8 cellular contexts compared by ENCODE assay signal in genomic region chr7:5596046-5596895, GRCh38. TPM values are rescaled to one million over a fixed set of nuclear protein-coding genes. Genes with fewer than 3 reads are reported as not detected.
DNase-seq lines count a peak whose midpoint lies in the region; TF ChIP-seq lines count a peak whose summit lies in the region.

No MANE protein-coding gene starts in this region.

- intact Hi-C loops in Caco-2 (cut with micrococcal nuclease; ENCODE audit: unreplicated experiment) (no loop called here), colonic mucosa (cut with DNase I) (no loop called here), lower leg skin (cut with DNase I; ENCODE audit: low total_unique reads) (no loop called here)

- H3K36me3 ChIP-seq in Caco-2 (ENCODE audit: control insufficient read depth, insufficient read depth, low read length) = no peaks in the 10 kb centered on the region
- H3K36me3 ChIP-seq in colonic mucosa = no peaks in the 10 kb centered on the region

- H3K27me3 Mint-ChIP-seq in Caco-2 (ENCODE audit: insufficient read depth, unreplicated experiment) (no peaks in the 10 kb centered on the region), IgD-negative memory B cell (peaks cover 20% of the 10 kb centered on the region)

- H3K27me3 ChIP-seq in Caco-2 (replicated peaks; ENCODE audit: control insufficient read depth, insufficient read depth, low read length) = no peaks in the 10 kb centered on the region
- H3K27me3 ChIP-seq in colonic mucosa = peaks cover 39% of the 10 kb centered on the region

- TF ChIP-seq CTCF in Caco-2 (IDR thresholded peaks at IDR 0.05; ENCODE audit: insufficient read depth in 1 of 2, low read depth in 1 of 2, low read length in 1 of 2, severe bottlenecking in 1 of 2, unreplicated experiment in 1 of 2) (no peak), colonic mucosa (IDR thresholded peaks at IDR 0.05) (no peak), lower leg skin (IDR thresholded peaks at IDR 0.05) (no peak)

- CTCF ChIA-PET in Caco-2 (lab: Charles Lee) = interaction anchor here (1.2 kb wide), 1 partner anchor 69 kb away, joined by 7 read pairs; no protein-coding TSS in a partner anchor

- H3K9me3 ChIP-seq in Caco-2 = no peaks in the 10 kb centered on the region
- no peaks in the 10 kb centered on the region for H3K9me3 ChIP-seq in colonic mucosa

- H3K36me3 Mint-ChIP-seq in Caco-2 (ENCODE audit: insufficient read depth, unreplicated experiment) = peaks cover 47% of the 10 kb centered on the region
- no peaks in the 10 kb centered on the region for H3K36me3 Mint-ChIP-seq in IgD-negative memory B cell

- no peak for TF ChIP-seq POLR2A in lower leg skin (IDR thresholded peaks at IDR 0.05)

- H3K9me3 Mint-ChIP-seq in Caco-2 (ENCODE audit: unreplicated experiment) (no peaks in the 10 kb centered on the region), IgD-negative memory B cell (no peaks in the 10 kb centered on the region)

- H3K27ac ChIP-seq in colonic mucosa = peak overlapping the region; percentile 27

- peaks cover 40% of the 10 kb centered on the region for H3K4me1 ChIP-seq in Caco-2
- peaks cover 19% of the 10 kb centered on the region for H3K4me1 ChIP-seq in colonic mucosa

- WGBS in lower leg skin, 2 donors = 12 to 14% methylated on average over 21 to 23 of the region's 24 CpGs

- H3K4me3 ChIP-seq in Caco-2 (ENCODE audit: low read depth, low read length) (no peak overlapping the region), colonic mucosa (peak overlapping the region; percentile 44), lower leg skin (ENCODE audit: low read depth, poor library complexity, severe bottlenecking) (peak overlapping the region; percentile 4)

- peaks cover 13% of the 10 kb centered on the region for H3K4me1 Mint-ChIP-seq in Caco-2 (ENCODE audit: low read depth, unreplicated experiment)
- H3K4me1 Mint-ChIP-seq in IgD-negative memory B cell = peaks cover 7 to 16% (median 9%) of the 10 kb centered on the region in 3 donors

- H3K27ac Mint-ChIP-seq in Caco-2 (ENCODE audit: unreplicated experiment) (no peak overlapping the region), IgD-negative memory B cell (peak overlapping the region in 1 of 3 donors; percentile 14)

- no peak for DNase-seq in Caco-2
- DNase-seq in activated CD4-positive, alpha-beta T cell treated with anti-CD3 and anti-CD28 coated beads for 24 hours (ENCODE audit: low read depth in 2 of 2) = peak; percentile 57 to 66
- DNase-seq in colonic mucosa = peak; percentile 71
- peak; percentile 91 to 98 for DNase-seq in lower leg skin (ENCODE audit: low spot score in 2 of 2)
- DNase-seq in stimulated activated CD8-positive, alpha-beta memory T cell treated with anti-CD3 and anti-CD28 coated beads, Interleukin-12 subunit alpha, Interleukin-12 subunit beta, amount 100 ng/mL, for 1 hour (ENCODE audit: low read depth) = peak; percentile 42
- no peak for DNase-seq in NCI-H2107 treated with DMSO at 0.1 percent for 48 hours (lab: John Stamatoyannopoulos, UW; ENCODE audit: unreplicated experiment)
- DNase-seq in NCI-H748 (lab: John Stamatoyannopoulos, UW; ENCODE audit: unreplicated experiment) = no peak

- POLR2A ChIA-PET in Caco-2 (lab: Charles Lee) = no interaction called here

- H3K9ac ChIP-seq in colonic mucosa (ENCODE audit: low read depth in 2 of 2, low read length in 2 of 2) = peak overlapping the region; percentile 28 to 50

- BruUV-seq in Caco-2 (replicated peaks; lab: Mats Ljungman, UMichigan) = no TSS peak

- H3K4me3 Mint-ChIP-seq in Caco-2 (ENCODE audit: unreplicated experiment) (peak overlapping the region; percentile 28), IgD-negative memory B cell (peak overlapping the region; percentile 31 to 85 (median 62))

RNA-seq across cellular contexts. Expression of gene FSCN1, which starts 3.7 kb away (rescaled TPM):
- total RNA-seq in Caco-2 (2022) (78.2 and 91.0 TPM in 2 replicates), colonic mucosa (10 to 100 TPM in 1 of 2 donors, 1 to 10 TPM in 1; 9.2 to 11.2 TPM), lower leg skin (100 to 1,000 TPM in 3 of 4 donors, 10 to 100 TPM in 1; 88.7 to 114 (median 106) TPM)
- 0.80 TPM for polyA plus RNA-seq in IgD-negative memory B cell

Comparison
In these comparisons a context has a peak if more than half of its experiments do, and no peak if none do; other contexts are left out.
1. DNase-seq: peak in activated CD4-positive, alpha-beta T cell treated with anti-CD3 and anti-CD28 coated beads for 24 hours (2 of 2), colonic mucosa (single experiment), lower leg skin (2 of 2) and stimulated activated CD8-positive, alpha-beta memory T cell treated with anti-CD3 and anti-CD28 coated beads, Interleukin-12 subunit alpha, Interleukin-12 subunit beta, amount 100 ng/mL, for 1 hour (single experiment); none in Caco-2 (0 of 2), NCI-H2107 treated with DMSO at 0.1 percent for 48 hours (single experiment) and NCI-H748 (single experiment).